ENCODE assay signal across 32 cellular contexts in the genomic region with DNA sequence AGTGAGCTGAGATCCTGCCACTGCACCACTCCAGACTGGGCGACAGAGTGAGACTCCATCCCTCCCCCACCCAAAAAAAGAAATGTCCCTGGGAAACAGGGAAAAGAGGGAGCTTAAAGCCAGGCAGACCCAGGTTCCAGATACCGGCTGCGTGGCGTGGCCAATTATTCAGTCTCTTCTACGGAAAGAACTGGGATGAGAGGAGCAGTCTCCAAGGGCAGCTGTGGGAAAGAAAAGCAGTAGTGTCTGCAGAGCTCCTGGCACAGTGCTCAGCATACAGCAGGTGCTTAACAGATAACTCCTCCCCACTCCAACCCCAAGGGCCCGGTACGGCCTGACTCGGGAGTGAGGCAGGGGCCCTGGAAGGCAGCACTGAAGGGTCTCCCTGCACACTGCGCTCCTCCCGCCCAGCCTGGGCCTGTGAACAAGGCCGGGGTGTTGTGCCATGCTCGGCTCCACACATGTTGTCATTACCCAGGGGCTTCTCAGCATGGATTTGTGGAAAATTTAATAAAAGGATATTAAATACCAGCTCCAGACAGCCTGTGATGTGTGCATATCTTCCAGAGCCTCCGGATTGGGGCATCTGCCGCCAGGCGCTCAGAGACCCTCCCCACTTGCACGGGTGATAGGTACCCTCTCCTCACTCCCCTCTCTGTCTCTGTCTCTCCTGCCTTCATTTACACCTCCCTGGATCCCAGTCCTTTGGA. TPM values are rescaled to one million over a fixed set of nuclear protein-coding genes. Genes with fewer than 3 reads are reported as not detected.
"Had no signal": no experiment of that assay in that cellular context is flagged by ENCODE, and none has a peak within 500 bp of the region (broad histone marks: within the 10 kb centered on the region; RNA-seq: fewer than 3 reads in every experiment).

No MANE protein-coding gene starts in this region.

- DNase-seq: activated CD4-positive, alpha-beta T cell treated with anti-CD3 and anti-CD28 coated beads for 36 hours; activated CD4-positive, alpha-beta T cell treated with anti-CD3 and anti-CD28 coated beads, Interleukin-2, amount 10 ng/mL, durations not matched to agents 7 days and 5 days; activated CD4-positive, alpha-beta T cell treated with anti-CD3 and anti-CD28 coated beads, Interleukin-2, amount 50 U/mL, for 48 hours; activated CD8-positive, alpha-beta T cell treated with anti-CD3 and anti-CD28 coated beads, Interleukin-2, amount 10 ng/mL, durations not matched to agents 7 days and 5 days; activated gamma-delta T cell; activated naive CD4-positive, alpha-beta T cell treated with Interleukin-2 at 50 U/mL for 16 hours; activated naive CD8-positive, alpha-beta T cell treated with anti-CD3 and anti-CD28 coated beads, Interleukin-2, amount 10 ng/mL, durations not matched to agents 7 days and 5 days; activated T-cell treated with anti-CD3 and anti-CD28 coated beads, Interleukin-2, amount 50 U/mL, for 24 hours; body of pancreas; Kasumi-1; KBM-7; MG63; NCI-H1048; NCI-H1436 treated with DMSO at 0.1 percent for 48 hours; NCI-H1694 treated with DMSO at 0.1 percent for 48 hours; NCI-H2029; NCI-H345; NCI-H524 treated with DMSO at 0.1 percent for 48 hours; SHP77 treated with DMSO at 0.1 percent for 48 hours; SW 1271; T-helper 1 cell; T-helper 2 cell; T-helper 9 cell had no signal

- H3K9me3 Mint-ChIP-seq: activated CD4-positive, alpha-beta T cell treated with anti-CD3 and anti-CD28 coated beads, Interleukin-2, amount 10 ng/mL, durations not matched to agents 7 days and 5 days; activated naive CD4-positive, alpha-beta T cell treated with anti-CD3 and anti-CD28 coated beads, Interleukin-2, amount 50 U/mL, for 24 hours; activated naive CD8-positive, alpha-beta T cell treated with anti-CD3 and anti-CD28 coated beads, Interleukin-2, amount 10 ng/mL, durations not matched to agents 7 days and 5 days; activated T-cell treated with anti-CD3 and anti-CD28 coated beads, Interleukin-2, amount 50 U/mL, for 24 hours; activated T-helper 2 cell treated with anti-CD3 and anti-CD28 coated beads, Interferon-gamma antibody, Interleukin-2, Interleukin-4, amounts not matched to agents 10 μg/mL and 5 μg/mL and 100 μg/mL, durations not matched to agents 14 hours and 24 hours and 36 hours had no signal

- H3K27ac Mint-ChIP-seq: activated CD4-positive, alpha-beta T cell treated with anti-CD3 and anti-CD28 coated beads for 36 hours; activated CD4-positive, alpha-beta T cell treated with anti-CD3 and anti-CD28 coated beads, Interleukin-2, amount 10 ng/mL, durations not matched to agents 7 days and 5 days; activated CD8-positive, alpha-beta T cell treated with anti-CD3 and anti-CD28 coated beads, Interleukin-2, amount 10 ng/mL, durations not matched to agents 7 days and 5 days; activated naive CD4-positive, alpha-beta T cell treated with anti-CD3 and anti-CD28 coated beads, Interleukin-2, amount 50 U/mL, for 24 hours; activated naive CD8-positive, alpha-beta T cell treated with anti-CD3 and anti-CD28 coated beads, Interleukin-2, amount 10 ng/mL, durations not matched to agents 7 days and 5 days; activated T-cell treated with anti-CD3 and anti-CD28 coated beads, Interleukin-2, amount 50 U/mL, for 24 hours; activated T-helper 2 cell treated with anti-CD3 and anti-CD28 coated beads, Interferon-gamma antibody, Interleukin-2, Interleukin-4, amounts not matched to agents 10 μg/mL and 5 μg/mL and 100 μg/mL, durations not matched to agents 14 hours and 24 hours and 36 hours had no signal

- H3K4me1 Mint-ChIP-seq: activated CD4-positive, alpha-beta T cell treated with anti-CD3 and anti-CD28 coated beads for 36 hours; activated naive CD8-positive, alpha-beta T cell treated with anti-CD3 and anti-CD28 coated beads, Interleukin-2, amount 10 ng/mL, durations not matched to agents 7 days and 5 days had no signal

- H3K4me1 ChIP-seq: body of pancreas, breast epithelium, SJSA1 had no signal

- H3K27me3 Mint-ChIP-seq: activated CD4-positive, alpha-beta T cell treated with anti-CD3 and anti-CD28 coated beads for 36 hours; activated CD4-positive, alpha-beta T cell treated with anti-CD3 and anti-CD28 coated beads, Interleukin-2, amount 10 ng/mL, durations not matched to agents 7 days and 5 days; activated naive CD4-positive, alpha-beta T cell treated with anti-CD3 and anti-CD28 coated beads, Interleukin-2, amount 50 U/mL, for 24 hours; activated T-cell treated with anti-CD3 and anti-CD28 coated beads, Interleukin-2, amount 50 U/mL, for 24 hours had no signal

- H3K36me3 ChIP-seq: breast epithelium, MG63, SJSA1 had no signal

- H3K36me3 Mint-ChIP-seq: activated naive CD4-positive, alpha-beta T cell treated with anti-CD3 and anti-CD28 coated beads, Interleukin-2, amount 50 U/mL, for 24 hours; activated naive CD8-positive, alpha-beta T cell treated with anti-CD3 and anti-CD28 coated beads, Interleukin-2, amount 10 ng/mL, durations not matched to agents 7 days and 5 days had no signal

- H3K27me3 ChIP-seq: body of pancreas, breast epithelium, MG63 had no signal

- H3K27ac ChIP-seq: body of pancreas, breast epithelium, SJSA1 had no signal

- H3K9me3 ChIP-seq: body of pancreas, breast epithelium, MG63, SJSA1 had no signal

- H3K4me3 Mint-ChIP-seq: activated CD4-positive, alpha-beta T cell treated with anti-CD3 and anti-CD28 coated beads for 36 hours; activated CD4-positive, alpha-beta T cell treated with anti-CD3 and anti-CD28 coated beads, Interleukin-2, amount 10 ng/mL, durations not matched to agents 7 days and 5 days; activated CD8-positive, alpha-beta T cell treated with anti-CD3 and anti-CD28 coated beads, Interleukin-2, amount 10 ng/mL, durations not matched to agents 7 days and 5 days; activated naive CD4-positive, alpha-beta T cell treated with anti-CD3 and anti-CD28 coated beads, Interleukin-2, amount 50 U/mL, for 24 hours; activated naive CD8-positive, alpha-beta T cell treated with anti-CD3 and anti-CD28 coated beads, Interleukin-2, amount 10 ng/mL, durations not matched to agents 7 days and 5 days; activated T-cell treated with anti-CD3 and anti-CD28 coated beads, Interleukin-2, amount 50 U/mL, for 24 hours had no signal

- H3K4me3 ChIP-seq: body of pancreas, breast epithelium, MG63, SJSA1 had no signal

- ATAC-seq: activated CD4-positive, alpha-beta T cell treated with anti-CD3 and anti-CD28 coated beads for 36 hours; activated CD8-positive, alpha-beta T cell treated with anti-CD3 and anti-CD28 coated beads, Interleukin-2, amount 10 ng/mL, durations not matched to agents 7 days and 5 days; body of pancreas; Panc1 had no signal

RNA-seq across cellular contexts. Expression of gene SPPL2C, which starts 17.6 kb away (rescaled TPM):
- total RNA-seq: activated CD4-positive, alpha-beta T cell treated with anti-CD3 and anti-CD28 coated beads for 36 hours; activated CD4-positive, alpha-beta T cell treated with anti-CD3 and anti-CD28 coated beads, Interleukin-2, amount 10 ng/mL, durations not matched to agents 7 days and 5 days; activated CD8-positive, alpha-beta T cell treated with anti-CD3 and anti-CD28 coated beads, Interleukin-2, amount 10 ng/mL, durations not matched to agents 7 days and 5 days; activated naive CD8-positive, alpha-beta T cell treated with anti-CD3 and anti-CD28 coated beads, Interleukin-2, amount 10 ng/mL, durations not matched to agents 7 days and 5 days; activated T-helper 2 cell treated with anti-CD3 and anti-CD28 coated beads, Interferon-gamma antibody, Interleukin-2, Interleukin-4, amounts not matched to agents 10 μg/mL and 5 μg/mL and 100 μg/mL, durations not matched to agents 14 hours and 24 hours and 36 hours; astrocyte; body of pancreas; breast epithelium; cardiac septum; NCI-H460; RPMI7951; SJSA1 had no signal

RNA-seq across cellular contexts. Expression of gene CRHR1, which starts 43.0 kb away (rescaled TPM):
- total RNA-seq: activated CD4-positive, alpha-beta T cell treated with anti-CD3 and anti-CD28 coated beads for 36 hours; activated CD4-positive, alpha-beta T cell treated with anti-CD3 and anti-CD28 coated beads, Interleukin-2, amount 10 ng/mL, durations not matched to agents 7 days and 5 days; activated CD8-positive, alpha-beta T cell treated with anti-CD3 and anti-CD28 coated beads, Interleukin-2, amount 10 ng/mL, durations not matched to agents 7 days and 5 days; activated naive CD8-positive, alpha-beta T cell treated with anti-CD3 and anti-CD28 coated beads, Interleukin-2, amount 10 ng/mL, durations not matched to agents 7 days and 5 days; activated T-helper 2 cell treated with anti-CD3 and anti-CD28 coated beads, Interferon-gamma antibody, Interleukin-2, Interleukin-4, amounts not matched to agents 10 μg/mL and 5 μg/mL and 100 μg/mL, durations not matched to agents 14 hours and 24 hours and 36 hours; body of pancreas; cardiac septum; NCI-H460; RPMI7951; SJSA1 had no signal
